In genomic region chr19:55677572-55678028, GRCh38 we compare ENCODE assay signal across 8 cellular contexts. TPM values are rescaled to one million over a fixed set of nuclear protein-coding genes. Genes with fewer than 3 reads are reported as not detected.
A peak's percentile ranks its signal among the peaks of the same experiment; 100 is the strongest.
DNase-seq lines count a peak whose midpoint lies in the region; ATAC-seq and TF ChIP-seq lines count a peak whose summit lies in the region.

No MANE protein-coding gene starts in this region.

- no peak overlapping the region for H3K4me3 ChIP-seq in AG04450 (ENCODE audit: low read depth, low read length)
- H3K4me3 ChIP-seq in GM12875 (ENCODE audit: low read depth, low read length) = peak overlapping the region; percentile 94
- peak overlapping the region in 1 of 4 donors; percentile 11 for H3K4me3 ChIP-seq in adrenal gland

- intact Hi-C loops in adrenal gland (cut with DNase I) = no loop called here

- peaks cover 64 to 74% of the 10 kb centered on the region in 2 donors for H3K4me1 ChIP-seq in adrenal gland (replicated peaks in 1 of 2)

- peaks cover 30% of the 10 kb centered on the region for H3K4me1 Mint-ChIP-seq in mesothelial cell of epicardium

- CTCF ChIA-PET in AG04450 (lab: Charles Lee) = no interaction called here

- peak overlapping the region; percentile 11 for H3K27ac ChIP-seq in AG04450 (ENCODE audit: low read depth, low read length)
- peak overlapping the region; percentile 0 to 88 (median 83) for H3K27ac ChIP-seq in adrenal gland

- TF ChIP-seq CTCF in AG04450 (IDR thresholded peaks at IDR 0.05; ENCODE audit: low read depth, low read length) (no peak), GM12875 (IDR thresholded peaks at IDR 0.05; ENCODE audit: borderline replicate concordance, insufficient read depth, low read depth, low read length) (no peak), adrenal gland (IDR thresholded peaks at IDR 0.05) (no peak), mesothelial cell of epicardium (IDR thresholded peaks at IDR 0.05; ENCODE audit: unreplicated experiment) (no peak)

- H3K9me3 Mint-ChIP-seq in mesothelial cell of epicardium = no peaks in the 10 kb centered on the region

- POLR2A ChIA-PET in AG04450 (lab: Yijun Ruan, JAX) = no interaction called here

- H3K36me3 Mint-ChIP-seq in mesothelial cell of epicardium = peaks cover 15% of the 10 kb centered on the region

- WGBS in adrenal gland, 4 donors = 17 to 29% (median 26%) methylated on average over 6 of the region's 6 CpGs

- TF ChIP-seq POLR2A in adrenal gland (IDR thresholded peaks at IDR 0.05) = no peak

- DNase-seq in AG04450 (ENCODE audit: low read depth, low spot score) = no peak
- DNase-seq in adrenal gland = peak in 6 of 7 donors; percentile 46 to 70 (median 58)
- DNase-seq in mesothelial cell of epicardium (ENCODE audit: low spot score in 2 of 2, unreplicated experiment in 2 of 2) = no peak
- no peak for DNase-seq in midbrain (lab: John Stamatoyannopoulos, UW)
- DNase-seq in stimulated activated CD4-positive, alpha-beta T cell treated with anti-CD3 and anti-CD28 coated beads, Interleukin-15, amount 100 ng/mL, for 24 hours = no peak
- DNase-seq in hypothalamus (lab: John Stamatoyannopoulos, UW) = no peak

- H3K36me3 ChIP-seq in adrenal gland (replicated peaks in 1 of 2) = peaks cover 0 to 46% of the 10 kb centered on the region in 2 donors

- H3K27me3 Mint-ChIP-seq in mesothelial cell of epicardium (ENCODE audit: low read depth) = no peaks in the 10 kb centered on the region

- no peaks in the 10 kb centered on the region for H3K27me3 ChIP-seq in AG04450 (ENCODE audit: control insufficient read depth, insufficient read depth, low read length)
- no peaks in the 10 kb centered on the region for H3K27me3 ChIP-seq in adrenal gland

- no peak overlapping the region for H3K27ac Mint-ChIP-seq in mesothelial cell of epicardium

- H3K9me3 ChIP-seq in AG04450 (ENCODE audit: control insufficient read depth, insufficient read depth, low read length) (no peaks in the 10 kb centered on the region; the same call in 1 of the 2 replicates), adrenal gland (replicated peaks in 1 of 3) (no peaks in the 10 kb centered on the region)

- peak overlapping the region; percentile 22 for H3K4me3 Mint-ChIP-seq in mesothelial cell of epicardium

- ATAC-seq in HG02885 (IDR thresholded peaks at IDR 0.05; ENCODE audit: poor library complexity, unreplicated experiment) = no peak

RNA-seq across cellular contexts. Expression of gene EPN1, which starts 2.6 kb away (rescaled TPM):
- polyA plus RNA-seq in AG04450 (2011; rRNA removed) (32.1 and 44.1 TPM in 2 replicates), adrenal gland (100 to 1,000 TPM in 1 of 3 donors, 10 to 100 TPM in 2; 27.8 to 151 (median 77.1) TPM)
- polyA minus RNA-seq in AG04450 (2011; rRNA and poly(A)+ RNA removed) = 35.7 and 44.1 TPM in 2 replicates
- total RNA-seq in adrenal gland (100 to 1,000 TPM; 119 to 235 (median 162) TPM), mesothelial cell of epicardium (99.6 to 104 TPM (median 102 TPM) in 3 replicates)

RNA-seq across cellular contexts. Expression of gene U2AF2, which starts 22.8 kb away (rescaled TPM):
- polyA plus RNA-seq in AG04450 (2011; rRNA removed) (90.7 and 130 TPM in 2 replicates), adrenal gland (100 to 1,000 TPM in 1 of 3 donors, 10 to 100 TPM in 2; 58.9 to 243 (median 85.3) TPM)
- 74.9 and 119 TPM in 2 replicates for polyA minus RNA-seq in AG04450 (2011; rRNA and poly(A)+ RNA removed)
- total RNA-seq in adrenal gland (100 to 1,000 TPM in 6 of 8 donors, 10 to 100 TPM in 2; 76.0 to 178 (median 122) TPM), mesothelial cell of epicardium (226 to 245 TPM (median 230 TPM) in 3 replicates)

RNA-seq across cellular contexts. Expression of gene CCDC106, which starts 29.6 kb away (rescaled TPM):
- 6.2 and 8.7 TPM in 2 replicates for polyA plus RNA-seq in AG04450 (2011; rRNA removed)
- 4.0 and 7.8 TPM in 2 replicates for polyA minus RNA-seq in AG04450 (2011; rRNA and poly(A)+ RNA removed)
- total RNA-seq in adrenal gland = 10 to 100 TPM; 22.1 to 42.8 (median 27.9) TPM
- polyA plus RNA-seq in adrenal gland = 10 to 100 TPM; 14.8 to 63.8 (median 42.8) TPM
- 20.8 to 24.0 TPM (median 23.6 TPM) in 3 replicates for total RNA-seq in mesothelial cell of epicardium

RNA-seq across cellular contexts. Expression of gene ZNF581, which starts 34.2 kb away (rescaled TPM):
- polyA plus RNA-seq in AG04450 (2011; rRNA removed) = 19.1 and 22.9 TPM in 2 replicates
- 24.8 and 31.8 TPM in 2 replicates for polyA minus RNA-seq in AG04450 (2011; rRNA and poly(A)+ RNA removed)
- total RNA-seq in adrenal gland = 10 to 100 TPM; 16.8 to 55.7 (median 23.7) TPM
- 10 to 100 TPM in 2 of 3 donors, 1 to 10 TPM in 1; 8.7 to 23.3 (median 22.4) TPM for polyA plus RNA-seq in adrenal gland
- 42.6 to 47.0 TPM (median 46.9 TPM) in 3 replicates for total RNA-seq in mesothelial cell of epicardium

RNA-seq across cellular contexts. Expression of gene ZNF580, which starts 36.8 kb away (rescaled TPM):
- 7.3 and 14.0 TPM in 2 replicates for polyA plus RNA-seq in AG04450 (2011; rRNA removed)
- 7.4 and 9.0 TPM in 2 replicates for polyA minus RNA-seq in AG04450 (2011; rRNA and poly(A)+ RNA removed)
- 10 to 100 TPM; 23.3 to 68.7 (median 46.0) TPM for total RNA-seq in adrenal gland
- 100 to 1,000 TPM in 1 of 3 donors, 10 to 100 TPM in 2; 16.6 to 101 (median 97.5) TPM for polyA plus RNA-seq in adrenal gland
- total RNA-seq in mesothelial cell of epicardium = 49.6 to 53.9 TPM (median 50.9 TPM) in 3 replicates

Comparison
In these comparisons a context has a peak if more than half of its experiments do, and no peak if none do; other contexts are left out.
1. DNase-seq: peak in adrenal gland (6 of 7); none in AG04450 (single experiment), mesothelial cell of epicardium (0 of 2), midbrain (single experiment), stimulated activated CD4-positive, alpha-beta T cell treated with anti-CD3 and anti-CD28 coated beads, Interleukin-15, amount 100 ng/mL, for 24 hours (single experiment) and hypothalamus (0 of 51).